In the genomic region with DNA sequence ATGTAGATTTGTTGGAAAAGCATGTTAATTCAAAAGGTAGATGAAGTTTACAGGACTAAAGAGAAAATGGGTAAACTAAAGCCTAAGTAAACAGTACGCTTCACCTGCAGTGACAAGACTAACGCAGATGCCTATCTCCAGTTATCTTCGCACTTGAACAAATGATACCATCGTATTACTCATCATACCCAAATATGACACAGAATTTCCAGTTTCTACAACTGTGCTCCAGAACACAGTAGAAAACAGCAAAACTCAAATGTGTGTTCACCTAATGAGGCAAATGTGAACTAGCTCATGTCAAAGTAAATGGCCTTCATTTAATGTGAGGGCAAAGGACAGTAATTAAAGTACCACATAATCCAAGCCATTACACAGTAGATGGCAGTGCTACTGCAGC, we compare ENCODE assay signal across 7 cellular contexts. TPM values are rescaled to one million over a fixed set of nuclear protein-coding genes. Genes with fewer than 3 reads are reported as not detected.
DNase-seq lines count a peak whose midpoint lies in the region; ATAC-seq and TF ChIP-seq lines count a peak whose summit lies in the region.
"Not testable (repeated sequence)": the region's sequence is repeated elsewhere in the genome, so short reads cannot be mapped to it uniquely, and the experiment has no call there.

No MANE protein-coding gene starts in this region.

- not testable (repeated sequence) for H3K27ac ChIP-seq in mammary epithelial cell (ENCODE audit: insufficient read depth, low read depth, low read length); naive thymus-derived CD4-positive, alpha-beta T cell (ENCODE audit: low read depth, low read length)
- H3K27ac ChIP-seq in gastroesophageal sphincter = peak overlapping the region; percentile 22 to 73 (median 66)

- not testable (repeated sequence) for H3K9me3 ChIP-seq in mammary epithelial cell (replicated peaks; ENCODE audit: insufficient read depth, low read length); gastroesophageal sphincter; naive thymus-derived CD4-positive, alpha-beta T cell (ENCODE audit: control insufficient read depth in 2 of 3, low read length in 3 of 3)

- H3K9me3 Mint-ChIP-seq in HFFc6; activated T-helper 2 cell treated with anti-CD3 and anti-CD28 coated beads, Interferon-gamma antibody, Interleukin-2, Interleukin-4, amounts not matched to agents 10 μg/mL and 5 μg/mL and 100 μg/mL, durations not matched to agents 14 hours and 24 hours and 36 hours; naive thymus-derived CD4-positive, alpha-beta T cell: not testable (repeated sequence)

- not testable (repeated sequence) for H2AFZ ChIP-seq in mammary epithelial cell (ENCODE audit: low read depth, low read length)

- not testable (repeated sequence) for H3K27me3 ChIP-seq in mammary epithelial cell (ENCODE audit: insufficient read depth, low read length); gastroesophageal sphincter; naive thymus-derived CD4-positive, alpha-beta T cell (ENCODE audit: control insufficient read depth in 2 of 2, insufficient read depth in 2 of 2, low read length in 2 of 2)

- H3K36me3 ChIP-seq in mammary epithelial cell (ENCODE audit: insufficient read depth, low read length); gastroesophageal sphincter; naive thymus-derived CD4-positive, alpha-beta T cell (ENCODE audit: control insufficient read depth in 2 of 3, insufficient read depth in 3 of 3, low read length in 3 of 3): not testable (repeated sequence)

- not testable (repeated sequence) for BruUV-seq in mammary epithelial cell (replicated peaks; lab: Mats Ljungman, UMichigan)

- not testable (repeated sequence) for H3K4me3 ChIP-seq in mammary epithelial cell (replicated peaks in 1 of 3; ENCODE audit: insufficient read depth in 1 of 3, low read depth in 2 of 3, low read length in 3 of 3); gastroesophageal sphincter; naive thymus-derived CD4-positive, alpha-beta T cell (ENCODE audit: low read length)

- H3K4me1 Mint-ChIP-seq in HFFc6 (ENCODE audit: low read depth) = peaks cover 78% of the 10 kb centered on the region
- H3K4me1 Mint-ChIP-seq in activated T-helper 2 cell treated with anti-CD3 and anti-CD28 coated beads, Interferon-gamma antibody, Interleukin-2, Interleukin-4, amounts not matched to agents 10 μg/mL and 5 μg/mL and 100 μg/mL, durations not matched to agents 14 hours and 24 hours and 36 hours (ENCODE audit: low read depth) = peaks cover 69% of the 10 kb centered on the region
- peaks cover 44 to 92% (median 87%) of the 10 kb centered on the region in 7 donors for H3K4me1 Mint-ChIP-seq in naive thymus-derived CD4-positive, alpha-beta T cell

- not testable (repeated sequence) for TF ChIP-seq CTCF in HFFc6 (IDR thresholded peaks at IDR 0.05); mammary epithelial cell (conservative IDR thresholded peaks at IDR 0.05 in 1 of 2, IDR thresholded peaks at IDR 0.05 in 1 of 2; ENCODE audit: extremely low read depth in 1 of 2, insufficient read depth in 1 of 2, low read depth in 1 of 2, low read length in 2 of 2); gastroesophageal sphincter (IDR thresholded peaks at IDR 0.05)

- peak overlapping the region; percentile 45 for H3K4me2 ChIP-seq in mammary epithelial cell (ENCODE audit: insufficient read depth, low read depth, low read length)

- H3K79me2 ChIP-seq in mammary epithelial cell (ENCODE audit: insufficient read depth, low read length) = peaks cover 87% of the 10 kb centered on the region

- WGBS in mammary epithelial cell (ENCODE audit: low coverage, missing lambda C conversion rate) = 81% methylated on average over 4 of the region's 4 CpGs
- 68 to 87% methylated on average over 4 of the region's 4 CpGs for WGBS in gastroesophageal sphincter (ENCODE audit: low coverage in 1 of 2), 2 donors

- not testable (repeated sequence) for H3K27me3 Mint-ChIP-seq in HFFc6 (ENCODE audit: insufficient read depth); activated T-helper 2 cell treated with anti-CD3 and anti-CD28 coated beads, Interferon-gamma antibody, Interleukin-2, Interleukin-4, amounts not matched to agents 10 μg/mL and 5 μg/mL and 100 μg/mL, durations not matched to agents 14 hours and 24 hours and 36 hours (ENCODE audit: low read depth)
- H3K27me3 Mint-ChIP-seq in naive thymus-derived CD4-positive, alpha-beta T cell = peaks cover 0 to 19% (median 0%) of the 10 kb centered on the region in 5 donors

- H3K4me3 Mint-ChIP-seq in HFFc6 = not testable (repeated sequence)
- peak overlapping the region; percentile 26 for H3K4me3 Mint-ChIP-seq in activated T-helper 2 cell treated with anti-CD3 and anti-CD28 coated beads, Interferon-gamma antibody, Interleukin-2, Interleukin-4, amounts not matched to agents 10 μg/mL and 5 μg/mL and 100 μg/mL, durations not matched to agents 14 hours and 24 hours and 36 hours (ENCODE audit: low read depth)
- peak overlapping the region in 6 of 10 donors; percentile 20 to 72 (median 67) for H3K4me3 Mint-ChIP-seq in naive thymus-derived CD4-positive, alpha-beta T cell

- peak; percentile 62 to 68 for ATAC-seq in activated CD4-positive, CD25-positive, alpha-beta regulatory T cell treated with anti-CD3 and anti-CD28 coated beads, Interleukin-2, amount 50 U/mL, for 24 hours
- not testable (repeated sequence) for ATAC-seq in gastroesophageal sphincter; naive thymus-derived CD4-positive, alpha-beta T cell
- peak; percentile 72 for ATAC-seq in stimulated activated naive CD8-positive, alpha-beta T cell treated with anti-CD3 and anti-CD28 coated beads, Interleukin-15, Interleukin-2, amounts not matched to agents 100 U/mL and 50 U/mL, for 24 hours

- H3K4me1 ChIP-seq in mammary epithelial cell (ENCODE audit: insufficient read depth, low read length) = peaks cover 55% of the 10 kb centered on the region
- H3K4me1 ChIP-seq in gastroesophageal sphincter = peaks cover 0 to 97% (median 43%) of the 10 kb centered on the region in 3 donors
- peaks cover 16 to 40% of the 10 kb centered on the region in 2 donors for H3K4me1 ChIP-seq in naive thymus-derived CD4-positive, alpha-beta T cell (ENCODE audit: control insufficient read depth in 2 of 2, insufficient read depth in 2 of 2, low read length in 2 of 2)

- not testable (repeated sequence) for H3K27ac Mint-ChIP-seq in HFFc6
- H3K27ac Mint-ChIP-seq in activated T-helper 2 cell treated with anti-CD3 and anti-CD28 coated beads, Interferon-gamma antibody, Interleukin-2, Interleukin-4, amounts not matched to agents 10 μg/mL and 5 μg/mL and 100 μg/mL, durations not matched to agents 14 hours and 24 hours and 36 hours = peak overlapping the region; percentile 77
- peak overlapping the region in 6 of 9 donors; percentile 36 to 82 (median 71) for H3K27ac Mint-ChIP-seq in naive thymus-derived CD4-positive, alpha-beta T cell

- POLR2A ChIA-PET in naive thymus-derived CD4-positive, alpha-beta T cell (lab: Charles Lee) = interaction anchor here (1.2 to 1.3 kb wide), 2 partner anchors 21 to 50 kb away, joined by 3 read pairs; no protein-coding TSS in a partner anchor

- intact Hi-C loops in activated T-helper 2 cell treated with anti-CD3 and anti-CD28 coated beads, Interferon-gamma antibody, Interleukin-2, Interleukin-4, amounts not matched to agents 10 μg/mL and 5 μg/mL and 100 μg/mL, durations not matched to agents 14 hours and 24 hours and 36 hours (cut with micrococcal nuclease) = loop anchor here (2.0 to 10.0 kb wide), 2 partner anchors 21 to 51 kb away; no protein-coding TSS in a partner anchor
- intact Hi-C loops in mammary epithelial cell (cut with micrococcal nuclease); naive thymus-derived CD4-positive, alpha-beta T cell (cut with micrococcal nuclease): not testable (repeated sequence)

- DNase-seq in HFFc6 = peak; percentile 16
- DNase-seq in activated T-helper 2 cell treated with anti-CD3 and anti-CD28 coated beads, Interferon-gamma antibody, Interleukin-2, Interleukin-4, amounts not matched to agents 10 μg/mL and 5 μg/mL and 100 μg/mL, durations not matched to agents 14 hours and 24 hours and 36 hours (ENCODE audit: low spot score); mammary epithelial cell; naive thymus-derived CD4-positive, alpha-beta T cell; stimulated activated naive CD8-positive, alpha-beta T cell treated with anti-CD3 and anti-CD28 coated beads, Interleukin-15, Interleukin-2, amounts not matched to agents 100 U/mL and 50 U/mL, for 24 hours: not testable (repeated sequence)

- H4K20me1 ChIP-seq in mammary epithelial cell (ENCODE audit: insufficient read depth, low read length) = not testable (repeated sequence)

- not testable (repeated sequence) for TF ChIP-seq POLR2A in gastroesophageal sphincter (IDR thresholded peaks at IDR 0.05)

- TF ChIP-seq EP300 in gastroesophageal sphincter (IDR thresholded peaks at IDR 0.05) = not testable (repeated sequence)

- dilution Hi-C loops in mammary epithelial cell (cut with HindIII; ENCODE audit: low sequenced_read_pairs) = not testable (repeated sequence)

- CTCF ChIA-PET in mammary epithelial cell (lab: Charles Lee; ENCODE audit: low non-redundant PET); naive thymus-derived CD4-positive, alpha-beta T cell (lab: Charles Lee): not testable (repeated sequence)

- H3K36me3 Mint-ChIP-seq in HFFc6 (ENCODE audit: low read depth) = not testable (repeated sequence)
- peaks cover 17% of the 10 kb centered on the region for H3K36me3 Mint-ChIP-seq in activated T-helper 2 cell treated with anti-CD3 and anti-CD28 coated beads, Interferon-gamma antibody, Interleukin-2, Interleukin-4, amounts not matched to agents 10 μg/mL and 5 μg/mL and 100 μg/mL, durations not matched to agents 14 hours and 24 hours and 36 hours (ENCODE audit: low read depth)
- H3K36me3 Mint-ChIP-seq in naive thymus-derived CD4-positive, alpha-beta T cell = peaks cover 0 to 27% (median 16%) of the 10 kb centered on the region in 5 donors

- H3K9ac ChIP-seq in mammary epithelial cell (ENCODE audit: insufficient read depth, low read length) = not testable (repeated sequence)

- in situ Hi-C loops in mammary epithelial cell (cut with MboI; ENCODE audit: low sequenced_read_pairs in 2 of 2) = not testable (repeated sequence)

RNA-seq across cellular contexts. Expression of a gene that starts 7.0 kb away (rescaled TPM):
- 10 to 100 TPM; 10.6 to 13.7 (median 13.3) TPM for total RNA-seq in HFFc6 (2021; fragmentation: NEBNext Ultra II Directional; extraction: Animal tissue kit (Norgen Biotek cat#: 25700))
- total RNA-seq in activated T-helper 2 cell treated with anti-CD3 and anti-CD28 coated beads, Interferon-gamma antibody, Interleukin-2, Interleukin-4, amounts not matched to agents 10 μg/mL and 5 μg/mL and 100 μg/mL, durations not matched to agents 14 hours and 24 hours and 36 hours = 7.4 and 8.0 TPM in 2 replicates
- 10 to 100 TPM in 1 of 2 donors, 1 to 10 TPM in 1; 7.0 to 15.8 TPM for total RNA-seq in mammary epithelial cell
- 4.7 TPM for polyA plus RNA-seq in mammary epithelial cell
- 8.1 TPM for polyA minus RNA-seq in mammary epithelial cell
- total RNA-seq in gastroesophageal sphincter = 10 to 100 TPM; 15.5 to 24.9 (median 19.9) TPM
- total RNA-seq in naive thymus-derived CD4-positive, alpha-beta T cell = 10 to 100 TPM in 4 of 5 experiments, 1 to 10 TPM in 1; 8.3 to 34.2 (median 23.5) TPM
- polyA plus RNA-seq in naive thymus-derived CD4-positive, alpha-beta T cell = under 1 TPM; 0.64 to 0.84 TPM
